ENCODE assay signal across 31 cellular contexts in genomic region chr10:21159669-21160068, GRCh38.
A peak's percentile ranks its signal among the peaks of the same experiment; 100 is the strongest.
DNase-seq lines count a peak whose midpoint lies in the region; ATAC-seq and TF ChIP-seq lines count a peak whose summit lies in the region.
"Had no signal": no experiment of that assay in that cellular context is flagged by ENCODE, and none has a peak within 500 bp of the region (broad histone marks: within the 10 kb centered on the region; RNA-seq: fewer than 3 reads in every experiment).

No MANE protein-coding gene starts in this region.

- no peak overlapping the region for H2BK20ac ChIP-seq in H9 (ENCODE audit: low read depth, low read length, poor library complexity, severe bottlenecking)

- H4K20me1 ChIP-seq in H9 (ENCODE audit: control insufficient read depth, insufficient read depth, insufficient read length) = no peaks in the 10 kb centered on the region

- TF ChIP-seq CTCF in H9 (conservative IDR thresholded peaks at IDR 0.05) (0 out of 3 replicates have a peak, but pooled peaks have one; percentile 17), VCaP (conservative IDR thresholded peaks at IDR 0.05) (peak; percentile 23)

- no peaks in the 10 kb centered on the region for H3K27me3 Mint-ChIP-seq in H9 (ENCODE audit: low read depth)
- H3K27me3 Mint-ChIP-seq in activated CD8-positive, alpha-beta memory T cell treated with anti-CD3 and anti-CD28 coated beads, Interleukin-2, amount 10 ng/mL, durations not matched to agents 7 days and 5 days = no peaks in the 10 kb centered on the region
- H3K27me3 Mint-ChIP-seq: activated naive CD8-positive, alpha-beta T cell had no signal

- no peak overlapping the region for H3K9ac ChIP-seq in H9 (ENCODE audit: extremely low read depth, insufficient read length, low read length)
- H3K9ac ChIP-seq: KMS-11, parathyroid adenoma had no signal

- peak overlapping the region; percentile 1 to 54 (median 28); a peak in 3 of 7 replicates for H3K27ac Mint-ChIP-seq in H9
- H3K27ac Mint-ChIP-seq in activated CD8-positive, alpha-beta memory T cell treated with anti-CD3 and anti-CD28 coated beads, Interleukin-2, amount 10 ng/mL, durations not matched to agents 7 days and 5 days = no peak overlapping the region
- H3K27ac Mint-ChIP-seq: activated naive CD8-positive, alpha-beta T cell; GM23338; immature natural killer cell; stimulated activated naive B cell treated with anti-CD40 and anti-IgM and Interleukin-4, amounts not matched to agents 10 μg/mL and 1 μg/mL and 100 μg/mL, for 72 hours had no signal

- no peak overlapping the region for H3K4ac ChIP-seq in H9 (ENCODE audit: low read depth, low read length)

- H3K4me3 Mint-ChIP-seq in H9 = no peak overlapping the region; a peak in 1 of 5 replicates
- no peak overlapping the region for H3K4me3 Mint-ChIP-seq in activated CD8-positive, alpha-beta memory T cell treated with anti-CD3 and anti-CD28 coated beads, Interleukin-2, amount 10 ng/mL, durations not matched to agents 7 days and 5 days
- H3K4me3 Mint-ChIP-seq: activated naive CD8-positive, alpha-beta T cell; GM23338; immature natural killer cell; neural crest cell; stimulated activated naive B cell treated with anti-CD40 and anti-IgM and Interleukin-4, amounts not matched to agents 10 μg/mL and 1 μg/mL and 100 μg/mL, for 72 hours had no signal

- no peak overlapping the region for H4K8ac ChIP-seq in H9 (replicated peaks; ENCODE audit: insufficient read length, low read depth, low read length)

- WGBS in H9 (ENCODE audit: extremely low coverage, insufficient read length, low lambda C conversion rate) = no CpG with 5 or more reads among the region's 4 CpGs

- H2BK12ac ChIP-seq in H9 (ENCODE audit: insufficient read length, low read depth, low read length) = no peak overlapping the region

- CTCF ChIA-PET in activated CD8-positive, alpha-beta memory T cell treated with anti-CD3 and anti-CD28 coated beads, Interleukin-2, amount 10 ng/mL, durations not matched to agents 7 days and 5 days (lab: Charles Lee) = no interaction called here

- H3K79me2 ChIP-seq in H9 (ENCODE audit: insufficient read depth, low read length) = no peaks in the 10 kb centered on the region

- H2BK5ac ChIP-seq in H9 (ENCODE audit: insufficient read length, low read length) = no peak overlapping the region

- no peak overlapping the region for H4K91ac ChIP-seq in H9 (ENCODE audit: insufficient read length, low read depth, low read length)

- no peak overlapping the region for H3K18ac ChIP-seq in H9 (ENCODE audit: insufficient read length, low read depth, low read length)

- peaks cover 27 to 37% of the 10 kb centered on the region in 2 experiments for H3K4me1 Mint-ChIP-seq in H9
- H3K4me1 Mint-ChIP-seq in activated CD8-positive, alpha-beta memory T cell treated with anti-CD3 and anti-CD28 coated beads, Interleukin-2, amount 10 ng/mL, durations not matched to agents 7 days and 5 days = no peaks in the 10 kb centered on the region
- H3K4me1 Mint-ChIP-seq: immature natural killer cell; stimulated activated naive B cell treated with anti-CD40 and anti-IgM and Interleukin-4, amounts not matched to agents 10 μg/mL and 1 μg/mL and 100 μg/mL, for 72 hours had no signal

- no peaks in the 10 kb centered on the region for H3K23me2 ChIP-seq in H9 (ENCODE audit: insufficient read length, low read depth, low read length, poor library complexity, severe bottlenecking)

- intact Hi-C loops in left colon (cut with DNase I, micrococcal nuclease) = no loop called here

- no peak overlapping the region for H3K23ac ChIP-seq in H9 (ENCODE audit: insufficient read length, low read depth, low read length)

- no peak overlapping the region for H3K56ac ChIP-seq in H9 (ENCODE audit: insufficient read length, low read depth, low read length)

- no peak overlapping the region for H3K27ac ChIP-seq in H9 (ENCODE audit: insufficient read length, low read depth, low read length)
- H3K27ac ChIP-seq in VCaP = peak overlapping the region; percentile 7
- H3K27ac ChIP-seq: 22Rv1, colonic mucosa, epithelial cell of prostate, KMS-11, parathyroid adenoma, RWPE1, SJSA1, skin epidermis, WERI-Rb-1 had no signal

- H3K4me2 ChIP-seq in H9 (ENCODE audit: insufficient read depth, insufficient read length, low read length) = no peak overlapping the region
- H3K4me2 ChIP-seq: GM23338, KMS-11 had no signal

- H3K9me3 Mint-ChIP-seq in H9 = peaks cover 18 to 24% of the 10 kb centered on the region in 2 experiments
- H3K9me3 Mint-ChIP-seq in activated CD8-positive, alpha-beta memory T cell treated with anti-CD3 and anti-CD28 coated beads, Interleukin-2, amount 10 ng/mL, durations not matched to agents 7 days and 5 days (ENCODE audit: low read depth) = no peaks in the 10 kb centered on the region

- H2AFZ ChIP-seq in H9 (ENCODE audit: low read length) = no peak overlapping the region
- H2AFZ ChIP-seq: parathyroid adenoma had no signal

- H2BK120ac ChIP-seq in H9 (ENCODE audit: low read depth, low read length, poor library complexity, severe bottlenecking) = no peak overlapping the region

- no peak overlapping the region for H3T11ph ChIP-seq in H9 (ENCODE audit: low read length)

- ATAC-seq in left colon (peak; percentile 61), GM18867 (IDR thresholded peaks at IDR 0.05; ENCODE audit: unreplicated experiment) (no peak)
- ATAC-seq in activated CD8-positive, alpha-beta memory T cell treated with anti-CD3 and anti-CD28 coated beads, Interleukin-2, amount 10 ng/mL, durations not matched to agents 7 days and 5 days = no peak
- ATAC-seq: GM23338; stimulated activated naive B cell treated with anti-CD40 and anti-IgM and Interleukin-4, amounts not matched to agents 10 μg/mL and 1 μg/mL and 100 μg/mL, for 72 hours had no signal

- H3K36me3 Mint-ChIP-seq in H9 (ENCODE audit: insufficient read depth in 1 of 3, low read depth in 3 of 3) = peaks cover 7 to 36% (median 17%) of the 10 kb centered on the region in 3 experiments
- no peaks in the 10 kb centered on the region for H3K36me3 Mint-ChIP-seq in activated CD8-positive, alpha-beta memory T cell treated with anti-CD3 and anti-CD28 coated beads, Interleukin-2, amount 10 ng/mL, durations not matched to agents 7 days and 5 days
- H3K36me3 Mint-ChIP-seq: activated naive CD8-positive, alpha-beta T cell; immature natural killer cell; stimulated activated naive B cell treated with anti-CD40 and anti-IgM and Interleukin-4, amounts not matched to agents 10 μg/mL and 1 μg/mL and 100 μg/mL, for 72 hours had no signal

- H3K14ac ChIP-seq in H9 (ENCODE audit: insufficient read depth, low read length) = no peak overlapping the region

- no peaks in the 10 kb centered on the region for H3K79me1 ChIP-seq in H9 (ENCODE audit: insufficient read depth, low read depth, low read length, poor library complexity, severe bottlenecking)

- peak; percentile 74 for DNase-seq in DMS53 (lab: John Stamatoyannopoulos, UW)
- DNase-seq in DMS53 treated with DMSO at 0.1 percent for 48 hours (lab: John Stamatoyannopoulos, UW; ENCODE audit: unreplicated experiment) = no peak
- DNase-seq in H9 = no peak
- DNase-seq in left colon = no peak
- DNase-seq in activated CD8-positive, alpha-beta memory T cell treated with anti-CD3 and anti-CD28 coated beads, Interleukin-2, amount 10 ng/mL, durations not matched to agents 7 days and 5 days = no peak
- DNase-seq in activated gamma-delta T cell (lab: John Stamatoyannopoulos, UW) = no peak
- DNase-seq: activated CD4-positive, alpha-beta T cell treated with anti-CD3 and anti-CD28 coated beads for 48 hours; Caco-2; colonic mucosa; DMS79 treated with DMSO at 0.1 percent for 48 hours; effector CD8-positive, alpha-beta T cell; GF-D8; immature natural killer cell; mesendoderm; MM.1S; stimulated activated naive B cell treated with anti-CD40 and anti-IgM and Interleukin-4, amounts not matched to agents 10 μg/mL and 1 μg/mL and 100 μg/mL, for 72 hours; T-helper 9 cell; WERI-Rb-1 had no signal

- H3K9me3 ChIP-seq in H9 (ENCODE audit: control insufficient read depth, low read depth, low read length) = peaks cover 14% of the 10 kb centered on the region
- H3K9me3 ChIP-seq: colonic mucosa, SJSA1, upper lobe of left lung had no signal

- no peak overlapping the region for H2BK15ac ChIP-seq in H9 (ENCODE audit: low read depth, low read length)

- no peak overlapping the region for H4K5ac ChIP-seq in H9 (ENCODE audit: insufficient read length, low read depth, low read length)

- no peak overlapping the region for H2AK5ac ChIP-seq in H9 (ENCODE audit: insufficient read length, low read length)

- H3K4me1 ChIP-seq in H9 (ENCODE audit: insufficient read depth, low read length) = no peaks in the 10 kb centered on the region; the same call in 1 of the 2 replicates
- H3K4me1 ChIP-seq: colonic mucosa, SJSA1 had no signal

- H3K27me3 ChIP-seq in H9 (ENCODE audit: insufficient read depth, low read length) = no peaks in the 10 kb centered on the region
- H3K27me3 ChIP-seq: colonic mucosa, SJSA1, upper lobe of left lung had no signal
